In the genomic region with DNA sequence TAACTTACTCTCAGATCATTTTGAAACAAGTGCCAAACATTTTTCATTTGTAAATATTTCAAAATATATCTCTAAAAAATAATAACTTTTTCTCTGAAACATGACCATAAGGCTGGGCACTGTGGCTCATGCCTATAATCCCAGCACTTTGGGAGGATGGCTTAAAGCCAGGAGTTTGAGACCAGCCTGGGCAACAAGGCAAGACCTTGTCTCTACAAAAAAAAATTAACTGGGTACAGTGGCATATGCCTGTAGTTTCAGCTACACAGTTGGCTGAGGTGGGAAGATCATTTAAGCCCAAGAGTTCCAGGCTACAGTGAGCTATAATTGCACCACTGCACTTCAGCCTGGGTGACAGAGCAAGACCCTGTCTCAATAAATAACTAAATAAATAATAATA, we compare ENCODE assay signal across 19 cellular contexts. TPM values are rescaled to one million over a fixed set of nuclear protein-coding genes. Genes with fewer than 3 reads are reported as not detected.
DNase-seq lines count a peak whose midpoint lies in the region; ATAC-seq and TF ChIP-seq lines count a peak whose summit lies in the region.
"Had no signal": no experiment of that assay in that cellular context is flagged by ENCODE, and none has a peak within 500 bp of the region (broad histone marks: within the 10 kb centered on the region; RNA-seq: fewer than 3 reads in every experiment).

No MANE protein-coding gene starts in this region.

- TF ChIP-seq EP300 in tibial nerve (IDR thresholded peaks at IDR 0.05), result no peak

- no peaks in the 10 kb centered on the region for H3K36me3 Mint-ChIP-seq in type B pancreatic cell

- H3K4me1 Mint-ChIP-seq in type B pancreatic cell (ENCODE audit: unreplicated experiment), result peaks cover 18% of the 10 kb centered on the region
- H3K4me1 Mint-ChIP-seq: CD4-positive, alpha-beta memory T cell had no signal

- H3K36me3 ChIP-seq in left ventricle myocardium inferior (no peaks in the 10 kb centered on the region), right atrium auricular region (peaks cover 5% of the 10 kb centered on the region), neuronal stem cell (replicated peaks in 1 of 2; ENCODE audit: control insufficient read depth in 2 of 2, insufficient read depth in 2 of 2, low read length in 2 of 2) (peaks cover 0 to 18% of the 10 kb centered on the region in 2 donors), tibial nerve (no peaks in the 10 kb centered on the region), aorta (ENCODE audit: control insufficient read depth in 1 of 2, insufficient read depth in 2 of 2, low read length in 1 of 2) (no peaks in the 10 kb centered on the region)
- H3K36me3 ChIP-seq: BLaER1 had no signal

- no peak overlapping the region for H4K91ac ChIP-seq in neuronal stem cell (ENCODE audit: low read depth, low read length, poor library complexity)

- DNase-seq in left ventricle myocardium inferior, result no peak
- no peak for DNase-seq in right atrium auricular region (ENCODE audit: low spot score)
- DNase-seq in cerebellar nuclear complex (lab: John Stamatoyannopoulos, UW), result peak; percentile 2 to 29
- DNase-seq in neuronal stem cell (ENCODE audit: low spot score), result no peak
- no peak for DNase-seq in tibial nerve (ENCODE audit: low spot score in 2 of 2)
- no peak for DNase-seq in aorta
- no peak for DNase-seq in type B pancreatic cell (ENCODE audit: extremely low spot score, unreplicated experiment)
- DNase-seq: CD4-positive, alpha-beta memory T cell; DMS53; GM23248; NCI-H1092 treated with DMSO at 0.1 percent for 48 hours; NCI-H1694; NCI-H2081 treated with DMSO at 0.1 percent for 48 hours; NCI-H446 treated with DMSO at 0.1 percent for 48 hours; Right ventricle myocardium superior had no signal

- no peak overlapping the region for H3K27ac Mint-ChIP-seq in type B pancreatic cell
- H3K27ac Mint-ChIP-seq: CD4-positive, alpha-beta memory T cell had no signal

- no peak for TF ChIP-seq CTCF in left ventricle myocardium inferior (IDR thresholded peaks at IDR 0.05; ENCODE audit: borderline replicate concordance)
- TF ChIP-seq CTCF in right atrium auricular region (IDR thresholded peaks at IDR 0.05), result no peak
- no peak for TF ChIP-seq CTCF in tibial nerve (IDR thresholded peaks at IDR 0.05)
- TF ChIP-seq CTCF in type B pancreatic cell (conservative IDR thresholded peaks at IDR 0.05), result no peak

- H2BK5ac ChIP-seq in neuronal stem cell (ENCODE audit: low read length), result no peak overlapping the region

- H3K23ac ChIP-seq in neuronal stem cell (ENCODE audit: low read depth, low read length, poor library complexity), result no peak overlapping the region

- no peak overlapping the region for H3K4ac ChIP-seq in neuronal stem cell (ENCODE audit: low read length)

- no peak overlapping the region for H3K9ac ChIP-seq in neuronal stem cell (ENCODE audit: low read depth, low read length, poor library complexity)
- H3K9ac ChIP-seq: BLaER1, GM23248 had no signal

- no peak overlapping the region for H2BK12ac ChIP-seq in neuronal stem cell (ENCODE audit: low read length)

- no peak overlapping the region for H2AK5ac ChIP-seq in neuronal stem cell (ENCODE audit: low read depth, low read length)

- intact Hi-C loops in left ventricle myocardium inferior (cut with micrococcal nuclease), result no loop called here
- intact Hi-C loops in aorta (cut with DNase I), result no loop called here

- H3K9me3 ChIP-seq in left ventricle myocardium inferior (replicated peaks) (no peaks in the 10 kb centered on the region), right atrium auricular region (no peaks in the 10 kb centered on the region), neuronal stem cell (replicated peaks in 1 of 2; ENCODE audit: control insufficient read depth in 2 of 2, insufficient read depth in 1 of 2, low read depth in 1 of 2, low read length in 2 of 2) (no peaks in the 10 kb centered on the region), tibial nerve (no peaks in the 10 kb centered on the region), aorta (ENCODE audit: control insufficient read depth, low read length) (no peaks in the 10 kb centered on the region)
- H3K9me3 ChIP-seq: BLaER1 had no signal

- H3K27me3 ChIP-seq in left ventricle myocardium inferior (ENCODE audit: low read depth), result no peaks in the 10 kb centered on the region
- no peaks in the 10 kb centered on the region for H3K27me3 ChIP-seq in right atrium auricular region
- H3K27me3 ChIP-seq in neuronal stem cell (ENCODE audit: control insufficient read depth in 3 of 3, insufficient read depth in 3 of 3, low read depth in 1 of 3, low read length in 3 of 3), result no peaks in the 10 kb centered on the region
- no peaks in the 10 kb centered on the region for H3K27me3 ChIP-seq in tibial nerve
- no peaks in the 10 kb centered on the region for H3K27me3 ChIP-seq in aorta (ENCODE audit: control insufficient read depth in 1 of 2, insufficient read depth in 2 of 2, low read length in 1 of 2)
- H3K27me3 ChIP-seq: BLaER1 had no signal

- no peak overlapping the region for H3K4me3 ChIP-seq in left ventricle myocardium inferior
- H3K4me3 ChIP-seq in right atrium auricular region, result no peak overlapping the region
- no peak overlapping the region for H3K4me3 ChIP-seq in neuronal stem cell (ENCODE audit: low read length in 2 of 2)
- no peak overlapping the region for H3K4me3 ChIP-seq in tibial nerve
- H3K4me3 ChIP-seq in aorta (ENCODE audit: low read length in 2 of 2), result no peak overlapping the region
- H3K4me3 ChIP-seq: BLaER1, GM23248, SK-N-MC had no signal

- no peak overlapping the region for H2AFZ ChIP-seq in neuronal stem cell (ENCODE audit: low read length)
- H2AFZ ChIP-seq: GM23248 had no signal

- H3K27ac ChIP-seq in left ventricle myocardium inferior (replicated peaks), result peak overlapping the region; percentile 59
- H3K27ac ChIP-seq in right atrium auricular region, result no peak overlapping the region
- peak overlapping the region; percentile 96 for H3K27ac ChIP-seq in neuronal stem cell (replicated peaks; ENCODE audit: low read length)
- H3K27ac ChIP-seq in tibial nerve, result peak overlapping the region; percentile 76 to 95 (median 84)
- H3K27ac ChIP-seq in aorta (ENCODE audit: low read depth in 1 of 2, low read length in 2 of 2), result no peak overlapping the region
- H3K27ac ChIP-seq: BLaER1, GM23248, SK-N-MC had no signal

- H3K79me1 ChIP-seq in neuronal stem cell (ENCODE audit: low read depth, low read length), result peaks cover 3% of the 10 kb centered on the region

- H2BK120ac ChIP-seq in neuronal stem cell (ENCODE audit: low read depth, low read length), result no peak overlapping the region

- no peak overlapping the region for H3K4me3 Mint-ChIP-seq in type B pancreatic cell
- H3K4me3 Mint-ChIP-seq: CD4-positive, alpha-beta memory T cell had no signal

- H3K4me2 ChIP-seq in neuronal stem cell (ENCODE audit: insufficient read depth, low read length, poor library complexity, severe bottlenecking), result no peak overlapping the region

- no peaks in the 10 kb centered on the region for H3K9me3 Mint-ChIP-seq in type B pancreatic cell
- H3K9me3 Mint-ChIP-seq: CD4-positive, alpha-beta memory T cell had no signal

- H3K27me3 Mint-ChIP-seq in type B pancreatic cell, result no peaks in the 10 kb centered on the region
- H3K27me3 Mint-ChIP-seq: CD4-positive, alpha-beta memory T cell had no signal

- no peak overlapping the region for H4K8ac ChIP-seq in neuronal stem cell (ENCODE audit: low read depth, low read length)

- ATAC-seq in HG03139 (IDR thresholded peaks at IDR 0.05; ENCODE audit: unreplicated experiment) (no peak), aorta (ENCODE audit: low FRiP score) (no peak)
- ATAC-seq: HCT116 had no signal

- H3K4me1 ChIP-seq in left ventricle myocardium inferior (peaks cover 27% of the 10 kb centered on the region), right atrium auricular region (peaks cover 0 to 21% of the 10 kb centered on the region in 2 donors), neuronal stem cell (ENCODE audit: control insufficient read depth in 2 of 2, insufficient read depth in 1 of 2, low read depth in 1 of 2, low read length in 2 of 2) (peaks cover 13 to 19% of the 10 kb centered on the region in 2 donors), tibial nerve (peaks cover 0 to 70% (median 24%) of the 10 kb centered on the region in 4 donors), aorta (ENCODE audit: control insufficient read depth in 1 of 2, insufficient read depth in 2 of 2, low read length in 2 of 2) (no peaks in the 10 kb centered on the region)

- TF ChIP-seq POLR2A in tibial nerve (IDR thresholded peaks at IDR 0.05), result no peak

- H3K18ac ChIP-seq in neuronal stem cell (ENCODE audit: low read length), result no peak overlapping the region

- H3K14ac ChIP-seq in neuronal stem cell (ENCODE audit: low read length), result no peak overlapping the region

- no peak overlapping the region for H2BK15ac ChIP-seq in neuronal stem cell (ENCODE audit: low read length)

RNA-seq across cellular contexts. Expression of gene USP54, which starts 36.4 kb away (rescaled TPM):
- total RNA-seq in left ventricle myocardium inferior, result 19.6 TPM
- total RNA-seq in right atrium auricular region, result 10 to 100 TPM; 22.3 to 24.3 TPM
- polyA plus RNA-seq in neuronal stem cell (2013, experiment 1 of 2), result 80.7 TPM
- 79.9 TPM for polyA plus RNA-seq in neuronal stem cell (2013, experiment 2 of 2)
- 100 to 1,000 TPM in 3 of 4 donors, 10 to 100 TPM in 1; 96.6 to 172 (median 125) TPM for total RNA-seq in tibial nerve
- 10 to 100 TPM; 32.6 to 45.7 TPM for total RNA-seq in aorta
- 1 to 10 TPM; 1.9 to 6.1 TPM for polyA plus RNA-seq in aorta
- 45.5 and 54.5 TPM in 2 replicates for total RNA-seq in type B pancreatic cell (ENCODE audit: low replicate concordance)

RNA-seq across cellular contexts. Expression of gene PPP3CB, which starts 58.9 kb away (rescaled TPM):
- total RNA-seq in left ventricle myocardium inferior (64.5 TPM), right atrium auricular region (10 to 100 TPM; 40.7 to 44.2 TPM), tibial nerve (10 to 100 TPM; 47.1 to 75.6 (median 68.0) TPM), aorta (10 to 100 TPM; 61.0 to 65.6 TPM), type B pancreatic cell (ENCODE audit: low replicate concordance) (34.8 and 42.4 TPM in 2 replicates)
- 31.0 TPM for polyA plus RNA-seq in neuronal stem cell (2013, experiment 1 of 2)
- 30.9 TPM for polyA plus RNA-seq in neuronal stem cell (2013, experiment 2 of 2)
- 10 to 100 TPM; 39.7 to 46.1 TPM for polyA plus RNA-seq in aorta

Comparison
In these comparisons a context has a peak if more than half of its experiments do, and no peak if none do; other contexts are left out.
1. H3K27ac ChIP-seq: peak in left ventricle myocardium inferior (single experiment), neuronal stem cell (single experiment) and tibial nerve (4 of 4); none in right atrium auricular region (0 of 2) and aorta (0 of 2).
2. DNase-seq: peak in cerebellar nuclear complex (2 of 2); none in left ventricle myocardium inferior (single experiment), right atrium auricular region (single experiment), neuronal stem cell (single experiment), tibial nerve (0 of 2), aorta (0 of 2) and type B pancreatic cell (single experiment).